In the genomic region with DNA sequence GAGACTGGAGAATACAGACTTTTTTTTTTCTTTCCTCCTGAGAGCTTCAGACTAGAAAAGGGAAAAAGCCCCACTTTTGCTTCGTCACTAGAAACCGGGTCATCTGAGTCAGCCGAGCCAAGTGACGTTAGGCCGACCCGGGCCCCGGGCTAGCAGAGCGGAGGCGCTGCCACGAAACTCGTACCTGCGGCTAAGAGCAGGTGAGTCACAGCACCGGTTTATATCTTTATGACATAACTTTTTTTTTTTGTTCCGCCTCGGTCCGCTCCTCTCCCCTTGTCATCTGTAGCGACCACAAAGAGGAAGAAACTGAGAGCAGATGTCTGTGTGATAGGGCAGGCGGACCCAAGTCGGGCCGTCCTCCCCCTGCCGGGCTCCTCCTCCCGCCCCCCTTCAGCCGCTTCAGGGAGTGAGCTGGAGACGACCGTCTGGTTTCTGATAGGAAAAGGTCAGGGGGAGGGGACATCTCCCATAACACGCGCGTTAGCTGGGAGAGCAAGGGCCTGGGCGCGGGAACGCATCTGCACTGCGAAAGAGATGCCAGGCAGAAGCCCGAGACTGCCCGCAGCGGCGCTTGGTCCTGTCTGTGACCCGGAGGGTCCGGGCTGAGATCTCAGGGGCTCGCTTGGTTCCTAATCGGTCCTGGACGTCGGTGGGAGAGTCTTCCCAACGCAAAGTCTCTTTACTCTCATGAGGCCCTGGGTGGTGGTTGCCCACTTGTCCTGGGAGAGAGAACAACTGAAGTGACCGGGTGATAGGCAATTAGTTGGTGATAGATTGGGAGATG, we compare ENCODE assay signal across 3 cellular contexts.
TF ChIP-seq lines count a peak whose summit lies in the region.

No MANE protein-coding gene starts in this region.

TF ChIP-seq in SK-N-SH, 30 proteins besides CTCF, POLR2A, EP300 and RAD21 (continues in another document):
- TF ChIP-seq, protein P1, sequence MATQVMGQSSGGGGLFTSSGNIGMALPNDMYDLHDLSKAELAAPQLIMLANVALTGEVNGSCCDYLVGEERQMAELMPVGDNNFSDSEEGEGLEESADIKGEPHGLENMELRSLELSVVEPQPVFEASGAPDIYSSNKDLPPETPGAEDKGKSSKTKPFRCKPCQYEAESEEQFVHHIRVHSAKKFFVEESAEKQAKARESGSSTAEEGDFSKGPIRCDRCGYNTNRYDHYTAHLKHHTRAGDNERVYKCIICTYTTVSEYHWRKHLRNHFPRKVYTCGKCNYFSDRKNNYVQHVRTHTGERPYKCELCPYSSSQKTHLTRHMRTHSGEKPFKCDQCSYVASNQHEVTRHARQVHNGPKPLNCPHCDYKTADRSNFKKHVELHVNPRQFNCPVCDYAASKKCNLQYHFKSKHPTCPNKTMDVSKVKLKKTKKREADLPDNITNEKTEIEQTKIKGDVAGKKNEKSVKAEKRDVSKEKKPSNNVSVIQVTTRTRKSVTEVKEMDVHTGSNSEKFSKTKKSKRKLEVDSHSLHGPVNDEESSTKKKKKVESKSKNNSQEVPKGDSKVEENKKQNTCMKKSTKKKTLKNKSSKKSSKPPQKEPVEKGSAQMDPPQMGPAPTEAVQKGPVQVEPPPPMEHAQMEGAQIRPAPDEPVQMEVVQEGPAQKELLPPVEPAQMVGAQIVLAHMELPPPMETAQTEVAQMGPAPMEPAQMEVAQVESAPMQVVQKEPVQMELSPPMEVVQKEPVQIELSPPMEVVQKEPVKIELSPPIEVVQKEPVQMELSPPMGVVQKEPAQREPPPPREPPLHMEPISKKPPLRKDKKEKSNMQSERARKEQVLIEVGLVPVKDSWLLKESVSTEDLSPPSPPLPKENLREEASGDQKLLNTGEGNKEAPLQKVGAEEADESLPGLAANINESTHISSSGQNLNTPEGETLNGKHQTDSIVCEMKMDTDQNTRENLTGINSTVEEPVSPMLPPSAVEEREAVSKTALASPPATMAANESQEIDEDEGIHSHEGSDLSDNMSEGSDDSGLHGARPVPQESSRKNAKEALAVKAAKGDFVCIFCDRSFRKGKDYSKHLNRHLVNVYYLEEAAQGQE (IDR thresholded peaks at IDR 0.05; ENCODE audit: low read depth, low read length), result no peak
- no peak for TF ChIP-seq RCOR1 (IDR thresholded peaks at IDR 0.05; ENCODE audit: low read length)
- no peak for TF ChIP-seq RXRA (IDR thresholded peaks at IDR 0.05; ENCODE audit: borderline replicate concordance, low read depth)
- no peak for TF ChIP-seq NRF1 (IDR thresholded peaks at IDR 0.05; ENCODE audit: low read depth, low read length)
- no peak for TF ChIP-seq MXI1 (IDR thresholded peaks at IDR 0.05; ENCODE audit: low read depth, low read length)
- TF ChIP-seq GATA2 (CRISPR knock-in tag; IDR thresholded peaks at IDR 0.05), result no peak
- no peak for TF ChIP-seq ZBTB33 (IDR thresholded peaks at IDR 0.05; ENCODE audit: borderline replicate concordance, low read depth)
- no peak for TF ChIP-seq PBX3 (IDR thresholded peaks at IDR 0.05)
- TF ChIP-seq, protein P2, sequence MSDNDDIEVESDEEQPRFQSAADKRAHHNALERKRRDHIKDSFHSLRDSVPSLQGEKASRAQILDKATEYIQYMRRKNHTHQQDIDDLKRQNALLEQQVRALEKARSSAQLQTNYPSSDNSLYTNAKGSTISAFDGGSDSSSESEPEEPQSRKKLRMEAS (IDR thresholded peaks at IDR 0.05; ENCODE audit: low read depth), result no peak
- TF ChIP-seq POLR2AphosphoS5 (IDR thresholded peaks at IDR 0.05; ENCODE audit: low read depth, low read length), result no peak

TF ChIP-seq in SK-N-SH treated with all-trans-retinoic acid at 6 μM for 48 hours, 23 proteins besides CTCF, POLR2A, EP300 and RAD21:
- TF ChIP-seq, protein P3, sequence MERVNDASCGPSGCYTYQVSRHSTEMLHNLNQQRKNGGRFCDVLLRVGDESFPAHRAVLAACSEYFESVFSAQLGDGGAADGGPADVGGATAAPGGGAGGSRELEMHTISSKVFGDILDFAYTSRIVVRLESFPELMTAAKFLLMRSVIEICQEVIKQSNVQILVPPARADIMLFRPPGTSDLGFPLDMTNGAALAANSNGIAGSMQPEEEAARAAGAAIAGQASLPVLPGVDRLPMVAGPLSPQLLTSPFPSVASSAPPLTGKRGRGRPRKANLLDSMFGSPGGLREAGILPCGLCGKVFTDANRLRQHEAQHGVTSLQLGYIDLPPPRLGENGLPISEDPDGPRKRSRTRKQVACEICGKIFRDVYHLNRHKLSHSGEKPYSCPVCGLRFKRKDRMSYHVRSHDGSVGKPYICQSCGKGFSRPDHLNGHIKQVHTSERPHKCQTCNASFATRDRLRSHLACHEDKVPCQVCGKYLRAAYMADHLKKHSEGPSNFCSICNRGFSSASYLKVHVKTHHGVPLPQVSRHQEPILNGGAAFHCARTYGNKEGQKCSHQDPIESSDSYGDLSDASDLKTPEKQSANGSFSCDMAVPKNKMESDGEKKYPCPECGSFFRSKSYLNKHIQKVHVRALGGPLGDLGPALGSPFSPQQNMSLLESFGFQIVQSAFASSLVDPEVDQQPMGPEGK (CRISPR knock-in tag; IDR thresholded peaks at IDR 0.05; ENCODE audit: borderline replicate concordance), result no peak
- TF ChIP-seq GLIS3 (CRISPR knock-in tag; IDR thresholded peaks at IDR 0.05), result no peak
- TF ChIP-seq, protein P4, sequence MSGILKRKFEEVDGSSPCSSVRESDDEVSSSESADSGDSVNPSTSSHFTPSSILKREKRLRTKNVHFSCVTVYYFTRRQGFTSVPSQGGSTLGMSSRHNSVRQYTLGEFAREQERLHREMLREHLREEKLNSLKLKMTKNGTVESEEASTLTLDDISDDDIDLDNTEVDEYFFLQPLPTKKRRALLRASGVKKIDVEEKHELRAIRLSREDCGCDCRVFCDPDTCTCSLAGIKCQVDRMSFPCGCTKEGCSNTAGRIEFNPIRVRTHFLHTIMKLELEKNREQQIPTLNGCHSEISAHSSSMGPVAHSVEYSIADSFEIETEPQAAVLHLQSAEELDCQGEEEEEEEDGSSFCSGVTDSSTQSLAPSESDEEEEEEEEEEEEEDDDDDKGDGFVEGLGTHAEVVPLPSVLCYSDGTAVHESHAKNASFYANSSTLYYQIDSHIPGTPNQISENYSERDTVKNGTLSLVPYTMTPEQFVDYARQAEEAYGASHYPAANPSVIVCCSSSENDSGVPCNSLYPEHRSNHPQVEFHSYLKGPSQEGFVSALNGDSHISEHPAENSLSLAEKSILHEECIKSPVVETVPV (CRISPR knock-in tag; IDR thresholded peaks at IDR 0.05), result no peak
- no peak for TF ChIP-seq CSDC2 (CRISPR knock-in tag; IDR thresholded peaks at IDR 0.05)
- TF ChIP-seq, protein P5, sequence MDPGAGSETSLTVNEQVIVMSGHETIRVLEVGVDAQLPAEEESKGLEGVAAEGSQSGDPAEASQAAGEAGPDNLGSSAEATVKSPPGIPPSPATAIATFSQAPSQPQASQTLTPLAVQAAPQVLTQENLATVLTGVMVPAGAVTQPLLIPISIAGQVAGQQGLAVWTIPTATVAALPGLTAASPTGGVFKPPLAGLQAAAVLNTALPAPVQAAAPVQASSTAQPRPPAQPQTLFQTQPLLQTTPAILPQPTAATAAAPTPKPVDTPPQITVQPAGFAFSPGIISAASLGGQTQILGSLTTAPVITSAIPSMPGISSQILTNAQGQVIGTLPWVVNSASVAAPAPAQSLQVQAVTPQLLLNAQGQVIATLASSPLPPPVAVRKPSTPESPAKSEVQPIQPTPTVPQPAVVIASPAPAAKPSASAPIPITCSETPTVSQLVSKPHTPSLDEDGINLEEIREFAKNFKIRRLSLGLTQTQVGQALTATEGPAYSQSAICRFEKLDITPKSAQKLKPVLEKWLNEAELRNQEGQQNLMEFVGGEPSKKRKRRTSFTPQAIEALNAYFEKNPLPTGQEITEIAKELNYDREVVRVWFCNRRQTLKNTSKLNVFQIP (CRISPR knock-in tag; IDR thresholded peaks at IDR 0.05; ENCODE audit: borderline replicate concordance, low read depth), result no peak
- no peak for TF ChIP-seq SNAI2 (CRISPR knock-in tag; IDR thresholded peaks at IDR 0.05)
- no peak for TF ChIP-seq ESRRG (CRISPR knock-in tag; IDR thresholded peaks at IDR 0.05)
- no peak for TF ChIP-seq ZNF8 (CRISPR knock-in tag; IDR thresholded peaks at IDR 0.05)
- no peak for TF ChIP-seq ISL1 (CRISPR knock-in tag; IDR thresholded peaks at IDR 0.05)
- TF ChIP-seq BACH2 (CRISPR knock-in tag; IDR thresholded peaks at IDR 0.05; ENCODE audit: borderline replicate concordance), result no peak
- TF ChIP-seq ZFP3 (CRISPR knock-in tag; IDR thresholded peaks at IDR 0.05), result no peak
- TF ChIP-seq ZC3H10 (CRISPR knock-in tag; IDR thresholded peaks at IDR 0.05), result no peak
- no peak for TF ChIP-seq CREB5 (CRISPR knock-in tag; IDR thresholded peaks at IDR 0.05; ENCODE audit: low read depth)
- no peak for TF ChIP-seq ZNF70 (CRISPR knock-in tag; IDR thresholded peaks at IDR 0.05)
- no peak for TF ChIP-seq ZFP30 (CRISPR knock-in tag; IDR thresholded peaks at IDR 0.05)
- TF ChIP-seq TCF4 (CRISPR knock-in tag; IDR thresholded peaks at IDR 0.05; ENCODE audit: borderline replicate concordance), result no peak
- TF ChIP-seq OSR1 (CRISPR knock-in tag; IDR thresholded peaks at IDR 0.05), result no peak
- no peak for TF ChIP-seq RARB (CRISPR knock-in tag; IDR thresholded peaks at IDR 0.05)

TF ChIP-seq in IMR-90, 13 proteins besides CTCF, POLR2A, EP300 and RAD21:
- TF ChIP-seq FOS (IDR thresholded peaks at IDR 0.05; ENCODE audit: low read depth, low read length) (0 out of 2 replicates have a peak, but pooled peaks have one; percentile 8), MAZ (IDR thresholded peaks at IDR 0.05; ENCODE audit: borderline replicate concordance, low read depth, low read length) (no peak), SMC3 (IDR thresholded peaks at IDR 0.05; ENCODE audit: low read depth, low read length) (no peak), MXI1 (IDR thresholded peaks at IDR 0.05; ENCODE audit: borderline replicate concordance, low read depth, low read length) (no peak), BHLHE40 (IDR thresholded peaks at IDR 0.05; ENCODE audit: low read depth, low read length) (no peak), RCOR1 (IDR thresholded peaks at IDR 0.05; ENCODE audit: insufficient replicate concordance, low read length) (no peak), NFE2L2 (IDR thresholded peaks at IDR 0.05; ENCODE audit: low read depth, low read length) (0 out of 2 replicates have a peak, but pooled peaks have one; percentile 21), CEBPB (IDR thresholded peaks at IDR 0.05; ENCODE audit: low read depth, low read length) (no peak), CHD1 (IDR thresholded peaks at IDR 0.05; ENCODE audit: low read depth, low read length) (no peak), MAFK (IDR thresholded peaks at IDR 0.05; ENCODE audit: low read depth, low read length) (no peak), RFX5 (IDR thresholded peaks at IDR 0.05; ENCODE audit: low read depth, low read length) (peak; percentile 56; the same call in 1 of the 2 replicates), ELK1 (IDR thresholded peaks at IDR 0.05; ENCODE audit: borderline replicate concordance, low read depth, low read length) (no peak)
- TF ChIP-seq, protein P6, sequence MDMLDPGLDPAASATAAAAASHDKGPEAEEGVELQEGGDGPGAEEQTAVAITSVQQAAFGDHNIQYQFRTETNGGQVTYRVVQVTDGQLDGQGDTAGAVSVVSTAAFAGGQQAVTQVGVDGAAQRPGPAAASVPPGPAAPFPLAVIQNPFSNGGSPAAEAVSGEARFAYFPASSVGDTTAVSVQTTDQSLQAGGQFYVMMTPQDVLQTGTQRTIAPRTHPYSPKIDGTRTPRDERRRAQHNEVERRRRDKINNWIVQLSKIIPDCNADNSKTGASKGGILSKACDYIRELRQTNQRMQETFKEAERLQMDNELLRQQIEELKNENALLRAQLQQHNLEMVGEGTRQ (IDR thresholded peaks at IDR 0.05; ENCODE audit: low read depth, low read length), result no peak
TF ChIP-seq in IMR-90: peak in this region for 3.
